In the genomic region with DNA sequence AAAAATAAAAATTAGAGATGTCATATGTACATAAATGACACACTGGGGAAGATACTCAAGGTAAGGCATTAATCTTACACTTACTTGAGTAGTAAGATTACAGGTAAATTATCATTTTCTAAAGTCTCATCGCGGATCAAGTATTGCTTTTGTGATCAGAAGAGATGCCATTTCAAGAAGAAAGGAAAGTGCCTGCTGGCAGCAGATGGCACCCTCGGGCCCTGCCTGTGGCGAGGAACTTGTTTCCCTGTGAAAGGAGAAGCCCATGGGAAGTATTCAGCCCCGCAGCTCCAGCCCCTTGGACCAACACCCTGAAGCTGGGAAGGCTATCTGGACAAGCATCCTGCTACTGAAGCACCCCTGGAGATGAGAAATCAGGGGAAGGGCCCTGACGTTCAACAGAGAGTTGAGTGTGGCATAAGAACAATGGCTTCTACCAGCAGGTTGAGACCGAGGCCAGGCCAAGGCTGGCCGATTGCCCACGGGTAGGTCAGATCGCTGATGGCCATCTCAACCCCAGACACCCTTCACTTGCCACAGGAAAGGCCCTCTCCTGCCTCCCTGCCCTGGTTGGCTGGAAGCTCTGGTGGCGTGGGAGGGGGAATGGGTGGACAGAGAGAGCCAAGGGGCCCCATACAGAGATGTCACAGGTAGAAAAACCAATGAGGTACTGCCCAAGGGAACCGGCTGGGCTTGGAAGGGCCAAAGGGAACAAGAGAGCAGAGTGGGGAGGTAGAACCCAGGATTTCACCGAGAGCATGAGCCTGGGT, we compare ENCODE assay signal across 1 cellular context.
TF ChIP-seq lines count a peak whose summit lies in the region.

No MANE protein-coding gene starts in this region.

TF ChIP-seq in HepG2, 621 proteins besides CTCF, POLR2A, EP300 and RAD21:
- TF ChIP-seq, protein P1, sequence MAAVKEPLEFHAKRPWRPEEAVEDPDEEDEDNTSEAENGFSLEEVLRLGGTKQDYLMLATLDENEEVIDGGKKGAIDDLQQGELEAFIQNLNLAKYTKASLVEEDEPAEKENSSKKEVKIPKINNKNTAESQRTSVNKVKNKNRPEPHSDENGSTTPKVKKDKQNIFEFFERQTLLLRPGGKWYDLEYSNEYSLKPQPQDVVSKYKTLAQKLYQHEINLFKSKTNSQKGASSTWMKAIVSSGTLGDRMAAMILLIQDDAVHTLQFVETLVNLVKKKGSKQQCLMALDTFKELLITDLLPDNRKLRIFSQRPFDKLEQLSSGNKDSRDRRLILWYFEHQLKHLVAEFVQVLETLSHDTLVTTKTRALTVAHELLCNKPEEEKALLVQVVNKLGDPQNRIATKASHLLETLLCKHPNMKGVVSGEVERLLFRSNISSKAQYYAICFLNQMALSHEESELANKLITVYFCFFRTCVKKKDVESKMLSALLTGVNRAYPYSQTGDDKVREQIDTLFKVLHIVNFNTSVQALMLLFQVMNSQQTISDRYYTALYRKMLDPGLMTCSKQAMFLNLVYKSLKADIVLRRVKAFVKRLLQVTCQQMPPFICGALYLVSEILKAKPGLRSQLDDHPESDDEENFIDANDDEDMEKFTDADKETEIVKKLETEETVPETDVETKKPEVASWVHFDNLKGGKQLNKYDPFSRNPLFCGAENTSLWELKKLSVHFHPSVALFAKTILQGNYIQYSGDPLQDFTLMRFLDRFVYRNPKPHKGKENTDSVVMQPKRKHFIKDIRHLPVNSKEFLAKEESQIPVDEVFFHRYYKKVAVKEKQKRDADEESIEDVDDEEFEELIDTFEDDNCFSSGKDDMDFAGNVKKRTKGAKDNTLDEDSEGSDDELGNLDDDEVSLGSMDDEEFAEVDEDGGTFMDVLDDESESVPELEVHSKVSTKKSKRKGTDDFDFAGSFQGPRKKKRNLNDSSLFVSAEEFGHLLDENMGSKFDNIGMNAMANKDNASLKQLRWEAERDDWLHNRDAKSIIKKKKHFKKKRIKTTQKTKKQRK (IDR thresholded peaks at IDR 0.05; ENCODE audit: low read length): no peak
- TF ChIP-seq MAFF (IDR thresholded peaks at IDR 0.05; ENCODE audit: low read depth, low read length): no peak
- TF ChIP-seq MAFG (CRISPR knock-in tag; IDR thresholded peaks at IDR 0.05): no peak
- TF ChIP-seq ZNF709 (CRISPR knock-in tag; IDR thresholded peaks at IDR 0.05): no peak
- TF ChIP-seq, protein P2, sequence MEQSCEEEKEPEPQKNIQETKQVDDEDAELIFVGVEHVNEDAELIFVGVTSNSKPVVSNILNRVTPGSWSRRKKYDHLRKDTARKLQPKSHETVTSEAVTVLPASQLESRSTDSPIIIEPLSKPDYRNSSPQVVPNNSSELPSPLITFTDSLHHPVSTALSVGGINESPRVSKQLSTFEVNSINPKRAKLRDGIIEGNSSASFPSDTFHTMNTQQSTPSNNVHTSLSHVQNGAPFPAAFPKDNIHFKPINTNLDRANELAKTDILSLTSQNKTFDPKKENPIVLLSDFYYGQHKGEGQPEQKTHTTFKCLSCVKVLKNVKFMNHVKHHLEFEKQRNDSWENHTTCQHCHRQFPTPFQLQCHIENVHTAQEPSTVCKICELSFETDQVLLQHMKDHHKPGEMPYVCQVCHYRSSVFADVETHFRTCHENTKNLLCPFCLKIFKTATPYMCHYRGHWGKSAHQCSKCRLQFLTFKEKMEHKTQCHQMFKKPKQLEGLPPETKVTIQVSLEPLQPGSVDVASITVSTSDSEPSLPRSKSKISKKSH (CRISPR knock-in tag; IDR thresholded peaks at IDR 0.05; ENCODE audit: borderline replicate concordance): no peak
- TF ChIP-seq, protein P3, sequence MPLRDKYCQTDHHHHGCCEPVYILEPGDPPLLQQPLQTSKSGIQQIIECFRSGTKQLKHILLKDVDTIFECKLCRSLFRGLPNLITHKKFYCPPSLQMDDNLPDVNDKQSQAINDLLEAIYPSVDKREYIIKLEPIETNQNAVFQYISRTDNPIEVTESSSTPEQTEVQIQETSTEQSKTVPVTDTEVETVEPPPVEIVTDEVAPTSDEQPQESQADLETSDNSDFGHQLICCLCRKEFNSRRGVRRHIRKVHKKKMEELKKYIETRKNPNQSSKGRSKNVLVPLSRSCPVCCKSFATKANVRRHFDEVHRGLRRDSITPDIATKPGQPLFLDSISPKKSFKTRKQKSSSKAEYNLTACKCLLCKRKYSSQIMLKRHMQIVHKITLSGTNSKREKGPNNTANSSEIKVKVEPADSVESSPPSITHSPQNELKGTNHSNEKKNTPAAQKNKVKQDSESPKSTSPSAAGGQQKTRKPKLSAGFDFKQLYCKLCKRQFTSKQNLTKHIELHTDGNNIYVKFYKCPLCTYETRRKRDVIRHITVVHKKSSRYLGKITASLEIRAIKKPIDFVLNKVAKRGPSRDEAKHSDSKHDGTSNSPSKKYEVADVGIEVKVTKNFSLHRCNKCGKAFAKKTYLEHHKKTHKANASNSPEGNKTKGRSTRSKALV (CRISPR knock-in tag; IDR thresholded peaks at IDR 0.05): no peak
- no peak for TF ChIP-seq ZEB1 (IDR thresholded peaks at IDR 0.05; ENCODE audit: insufficient replicate concordance, low read depth)
- no peak for TF ChIP-seq HHEX (CRISPR knock-in tag; IDR thresholded peaks at IDR 0.05)
- no peak for TF ChIP-seq ZNF569 (CRISPR knock-in tag; IDR thresholded peaks at IDR 0.05; ENCODE audit: borderline replicate concordance)
- no peak for TF ChIP-seq SRSF1 (optimal IDR thresholded peaks at IDR 0.05; ENCODE audit: low read depth, low read length)
